17 cellular contexts compared by ENCODE assay signal in genomic region chr10:71288461-71288860, GRCh38.
"Had no signal": no experiment of that assay in that cellular context is flagged by ENCODE, and none has a peak within 500 bp of the region (broad histone marks: within the 10 kb centered on the region; RNA-seq: fewer than 3 reads in every experiment).

No MANE protein-coding gene starts in this region.

- H3K36me3 ChIP-seq: SJCRH30 had no signal

- H3K27ac ChIP-seq: SJCRH30 had no signal

- H3K9me3 ChIP-seq: SJCRH30 had no signal

- DNase-seq: KBM-7, NCI-H1092, NCI-H1105 treated with DMSO at 0.1 percent for 48 hours, NCI-H1417 treated with DMSO at 0.1 percent for 48 hours, NCI-H146, NCI-H1694 treated with DMSO at 0.1 percent for 48 hours, NCI-H1930, NCI-H2081, NCI-H2107, NCI-H2227 treated with DMSO at 0.1 percent for 48 hours, NCI-H524, NCI-H526 treated with DMSO at 0.1 percent for 48 hours, NCI-H748 treated with DMSO at 0.1 percent for 48 hours, RPMI8226, SHP77 treated with DMSO at 0.1 percent for 48 hours, SJCRH30 had no signal

- H3K4me3 ChIP-seq: SJCRH30 had no signal

- H3K27me3 ChIP-seq: SJCRH30 had no signal

- H3K4me1 ChIP-seq: SJCRH30 had no signal

- ATAC-seq: SK-N-SH treated with all-trans-retinoic acid at 6 μM for 48 hours had no signal
